In the genomic region with DNA sequence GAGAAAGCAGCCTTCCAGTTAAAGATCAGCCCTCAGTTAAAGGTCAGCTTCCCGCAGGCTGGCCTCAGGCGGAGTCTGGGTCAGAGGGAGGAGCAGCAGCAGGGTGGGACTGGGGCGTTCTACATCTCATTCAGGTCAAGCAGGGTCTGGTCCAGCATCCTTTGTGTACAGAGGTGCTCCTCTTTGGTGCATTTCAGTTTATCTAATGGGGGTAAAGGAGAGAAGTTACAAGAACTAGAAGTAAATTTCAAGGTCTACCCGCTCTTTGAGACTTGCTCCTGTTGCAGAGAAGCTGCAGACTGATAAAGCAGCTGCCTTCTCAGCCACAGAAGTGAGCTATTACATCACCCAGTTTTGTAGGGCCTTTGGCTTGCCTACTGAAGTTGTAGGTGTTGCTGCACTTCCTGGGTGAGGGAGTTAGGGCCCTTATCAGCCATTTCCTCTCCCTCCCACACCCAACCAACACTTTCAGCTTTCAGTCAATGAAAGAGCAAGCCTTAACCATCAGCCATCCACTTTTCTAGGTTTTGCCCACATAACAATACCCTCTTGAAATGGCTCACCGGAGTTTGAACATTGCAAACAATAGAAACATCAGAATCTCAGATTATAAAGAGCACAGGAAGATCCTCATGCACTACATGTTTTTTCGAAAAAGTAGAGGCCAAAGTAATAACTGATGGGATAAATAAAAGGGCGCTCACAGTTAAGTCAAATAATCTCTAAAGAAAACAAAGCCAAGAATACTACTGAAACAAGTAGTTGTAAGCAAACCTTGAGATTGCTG, we compare ENCODE assay signal across 8 cellular contexts. TPM values are rescaled to one million over a fixed set of nuclear protein-coding genes. Genes with fewer than 3 reads are reported as not detected.
DNase-seq lines count a peak whose midpoint lies in the region; ATAC-seq and TF ChIP-seq lines count a peak whose summit lies in the region.

No MANE protein-coding gene starts in this region.

- no peaks in the 10 kb centered on the region for H3K27me3 ChIP-seq in dorsolateral prefrontal cortex

- DNase-seq in DMS153 (lab: John Stamatoyannopoulos, UW) (peak; percentile 11), DMS153 treated with DMSO at 0.1 percent for 48 hours (lab: John Stamatoyannopoulos, UW; ENCODE audit: unreplicated experiment) (no peak), dorsolateral prefrontal cortex (no peak), H4 (ENCODE audit: low spot score) (no peak)
- peak; percentile 53 for DNase-seq in activated CD4-positive, alpha-beta T cell treated with anti-CD3 and anti-CD28 coated beads for 1 hour
- DNase-seq in stimulated activated CD4-positive, alpha-beta T cell treated with anti-CD3 and anti-CD28 coated beads, Interleukin-12 subunit alpha, Interleukin-12 subunit beta, amount 100 ng/mL, for 48 hours (ENCODE audit: low read depth in 2 of 3, low spot score in 1 of 3), result peak; percentile 49 to 69 (median 62)

- no peak overlapping the region for H3K4me3 ChIP-seq in dorsolateral prefrontal cortex

- intact Hi-C loops in dorsolateral prefrontal cortex (cut with DNase I), result no loop called here

- no peak for TF ChIP-seq CTCF in dorsolateral prefrontal cortex (IDR thresholded peaks at IDR 0.05 in 54 of 56, conservative IDR thresholded peaks at IDR 0.05 in 2 of 56; ENCODE audit: low read depth in 1 of 56, partially characterized antibody in 56 of 56)

- no peak for TF ChIP-seq POLR2A in GM18505 (IDR thresholded peaks at IDR 0.05; ENCODE audit: borderline replicate concordance, extremely low read depth, insufficient read depth, insufficient read length)

- ATAC-seq in HG03378 (IDR thresholded peaks at IDR 0.05; ENCODE audit: unreplicated experiment) (peak; percentile 73), GM18505 (IDR thresholded peaks at IDR 0.05; ENCODE audit: unreplicated experiment) (no peak)

- peak overlapping the region in 33 of 59 donors; percentile 0 to 87 (median 23) for H3K27ac ChIP-seq in dorsolateral prefrontal cortex

RNA-seq across cellular contexts. Expression of gene NUP210L, which starts 2.8 kb away (rescaled TPM):
- 1 to 10 TPM in 5 of 120 experiments, under 1 TPM in 70, not detected in 45; 0.06 to 1.6 (median 0.13) TPM for total RNA-seq in dorsolateral prefrontal cortex
- 0.02 TPM in 1 of 2 replicates, not detected in the other for total RNA-seq in H4 (2014; rRNA removed; shearing (Covaris generic))

RNA-seq across cellular contexts. Expression of gene TPM3, which starts 34.2 kb away (rescaled TPM):
- total RNA-seq in dorsolateral prefrontal cortex, result 100 to 1,000 TPM in 118 of 120 experiments, 10 to 100 TPM in 2; 94.1 to 261 (median 167) TPM
- total RNA-seq in H4 (2014; rRNA removed; shearing (Covaris generic)), result 482 and 546 TPM in 2 replicates

RNA-seq across cellular contexts. Expression of gene CFAP141, which starts 48.4 kb away (rescaled TPM):
- 1 to 10 TPM in 1 of 120 experiments, not detected in 119; 1.9 TPM for total RNA-seq in dorsolateral prefrontal cortex
- not detected in 2 replicates for total RNA-seq in H4 (2014; rRNA removed; shearing (Covaris generic))

Comparison
In these comparisons a context has a peak if more than half of its experiments do, and no peak if none do; other contexts are left out.
1. DNase-seq: peak in DMS153 (single experiment), activated CD4-positive, alpha-beta T cell treated with anti-CD3 and anti-CD28 coated beads for 1 hour (single experiment) and stimulated activated CD4-positive, alpha-beta T cell treated with anti-CD3 and anti-CD28 coated beads, Interleukin-12 subunit alpha, Interleukin-12 subunit beta, amount 100 ng/mL, for 48 hours (3 of 3); none in DMS153 treated with DMSO at 0.1 percent for 48 hours (single experiment), dorsolateral prefrontal cortex (0 of 10) and H4 (single experiment).